22 cellular contexts compared by ENCODE assay signal in genomic region chrX:106249706-106250379, GRCh38.
"Had no signal": no experiment of that assay in that cellular context is flagged by ENCODE, and none has a peak within 500 bp of the region (broad histone marks: within the 10 kb centered on the region; RNA-seq: fewer than 3 reads in every experiment).

No MANE protein-coding gene starts in this region.

- H3K27me3 ChIP-seq: gastroesophageal sphincter, heart left ventricle, neural progenitor cell, transverse colon, vagina had no signal

- H3K36me3 ChIP-seq: gastroesophageal sphincter, heart left ventricle, neural progenitor cell, transverse colon, vagina had no signal

- H3K4me3 ChIP-seq: dorsolateral prefrontal cortex, gastroesophageal sphincter, heart left ventricle, mucosa of descending colon, neural progenitor cell, transverse colon, vagina had no signal

- H3K27ac ChIP-seq: dorsolateral prefrontal cortex, epithelial cell of prostate, gastroesophageal sphincter, heart left ventricle, neural progenitor cell, parathyroid adenoma, transverse colon, vagina had no signal

- H3K4me1 ChIP-seq: gastroesophageal sphincter, heart left ventricle, neural progenitor cell, parathyroid adenoma, transverse colon, vagina had no signal

- H3K9me3 ChIP-seq: gastroesophageal sphincter, mucosa of descending colon, SK-N-SH, transverse colon, vagina had no signal

- DNase-seq: activated CD4-positive, alpha-beta T cell treated with anti-CD3 and anti-CD28 coated beads, Interleukin-2, amount 10 ng/mL, durations not matched to agents 7 days and 5 days; activated CD8-positive, alpha-beta memory T cell treated with anti-CD3 and anti-CD28 coated beads, Interleukin-2, amount 50 U/mL, for 4 hours; activated effector memory CD4-positive, alpha-beta T cell treated with anti-CD3 and anti-CD28 coated beads, Interleukin-2, amount 50 U/mL, for 16 hours; activated naive CD4-positive, alpha-beta T cell treated with anti-CD3 and anti-CD28 coated beads, Interleukin-2, amount 50 U/mL, for 16 hours; activated T-cell treated with anti-CD3 and anti-CD28 coated beads, Interleukin-2, amount 50 U/mL, for 48 hours; caudate nucleus; dorsolateral prefrontal cortex; heart left ventricle; immature natural killer cell; mucosa of descending colon; naive thymus-derived CD4-positive, alpha-beta T cell; retina; SK-N-SH; stimulated activated CD4-positive, alpha-beta T cell treated with anti-CD3 and anti-CD28 coated beads, Interleukin-2, amount 100 ng/mL, for 24 hours; stimulated activated naive CD4-positive, alpha-beta T cell treated with Interleukin-2 at 50 U/mL for 16 hours; transverse colon had no signal

- ATAC-seq: activated CD4-positive, CD25-positive, alpha-beta regulatory T cell treated with anti-CD3 and anti-CD28 coated beads, Interleukin-2, amount 50 U/mL, for 24 hours; gastroesophageal sphincter; mucosa of descending colon; naive thymus-derived CD4-positive, alpha-beta T cell had no signal
